In genomic region chr17:58517378-58517927, GRCh38 we compare ENCODE assay signal across 8 cellular contexts. TPM values are rescaled to one million over a fixed set of nuclear protein-coding genes. Genes with fewer than 3 reads are reported as not detected.
DNase-seq lines count a peak whose midpoint lies in the region; ATAC-seq and TF ChIP-seq lines count a peak whose summit lies in the region.

No MANE protein-coding gene starts in this region.

- H3K4me3 ChIP-seq in thoracic aorta = peak overlapping the region; percentile 71

- DNase-seq in activated CD8-positive, alpha-beta memory T cell treated with anti-CD3 and anti-CD28 coated beads, Interleukin-2, amount 10 ng/mL, durations not matched to agents 7 days and 5 days = no peak
- no peak for DNase-seq in activated CD8-positive, alpha-beta memory T cell treated with anti-CD3 and anti-CD28 coated beads, Interleukin-2, amount 50 U/mL, for 4 hours
- DNase-seq in activated CD8-positive, alpha-beta T cell treated with anti-CD3 and anti-CD28 coated beads, Interleukin-2, amount 10 ng/mL, durations not matched to agents 7 days and 5 days = no peak
- DNase-seq in immature natural killer cell = peak in 1 of 3 donors; percentile 100
- no peak for DNase-seq in thoracic aorta (ENCODE audit: low spot score)
- no peak for DNase-seq in NCI-H2081 (lab: John Stamatoyannopoulos, UW)
- DNase-seq in C1 segment of cervical spinal cord (lab: John Stamatoyannopoulos, UW) = no peak
- DNase-seq in NCI-H2171 (lab: John Stamatoyannopoulos, UW) = no peak

- H3K9me3 ChIP-seq in thoracic aorta = no peaks in the 10 kb centered on the region

- H3K4me1 ChIP-seq in thoracic aorta (ENCODE audit: control insufficient read depth in 1 of 2, low read depth in 2 of 2) = peaks cover 20 to 55% of the 10 kb centered on the region in 2 donors

- no peaks in the 10 kb centered on the region for H3K9me3 Mint-ChIP-seq in activated CD8-positive, alpha-beta memory T cell treated with anti-CD3 and anti-CD28 coated beads, Interleukin-2, amount 10 ng/mL, durations not matched to agents 7 days and 5 days (ENCODE audit: low read depth)
- no peaks in the 10 kb centered on the region for H3K9me3 Mint-ChIP-seq in activated CD8-positive, alpha-beta T cell treated with anti-CD3 and anti-CD28 coated beads, Interleukin-2, amount 10 ng/mL, durations not matched to agents 7 days and 5 days (ENCODE audit: insufficient read depth)
- no peaks in the 10 kb centered on the region for H3K9me3 Mint-ChIP-seq in immature natural killer cell

- peaks cover 5% of the 10 kb centered on the region for H3K36me3 ChIP-seq in thoracic aorta

- no peaks in the 10 kb centered on the region for H3K27me3 ChIP-seq in thoracic aorta (replicated peaks; ENCODE audit: insufficient read depth)

- ATAC-seq in activated CD8-positive, alpha-beta memory T cell treated with anti-CD3 and anti-CD28 coated beads, Interleukin-2, amount 10 ng/mL, durations not matched to agents 7 days and 5 days = no peak
- no peak for ATAC-seq in activated CD8-positive, alpha-beta T cell treated with anti-CD3 and anti-CD28 coated beads, Interleukin-2, amount 10 ng/mL, durations not matched to agents 7 days and 5 days
- ATAC-seq in thoracic aorta (ENCODE audit: insufficient number of reproducible peaks, low FRiP score, low read depth) = peak; percentile 27

- CTCF ChIA-PET in activated CD8-positive, alpha-beta memory T cell treated with anti-CD3 and anti-CD28 coated beads, Interleukin-2, amount 10 ng/mL, durations not matched to agents 7 days and 5 days (lab: Charles Lee) = interaction anchor here (1.2 to 2.4 kb wide), 7 partner anchors 18 to 487 kb away, joined by 3 to 20 read pairs (median 9); partner anchors contain the start of genes RAD51C and TEX14
- CTCF ChIA-PET in activated CD8-positive, alpha-beta T cell treated with anti-CD3 and anti-CD28 coated beads, Interleukin-2, amount 10 ng/mL, durations not matched to agents 7 days and 5 days (lab: Charles Lee) = interaction anchor here (1.4 to 2.9 kb wide), 6 partner anchors 10 to 486 kb away, joined by 3 to 31 read pairs (median 8); partner anchors contain the start of genes HSF5, RAD51C and TEX14

- H3K27me3 Mint-ChIP-seq in activated CD8-positive, alpha-beta memory T cell treated with anti-CD3 and anti-CD28 coated beads, Interleukin-2, amount 10 ng/mL, durations not matched to agents 7 days and 5 days = peaks cover 3% of the 10 kb centered on the region
- no peaks in the 10 kb centered on the region for H3K27me3 Mint-ChIP-seq in activated CD8-positive, alpha-beta T cell treated with anti-CD3 and anti-CD28 coated beads, Interleukin-2, amount 10 ng/mL, durations not matched to agents 7 days and 5 days (ENCODE audit: low read depth)
- peaks cover 11 to 26% (median 22%) of the 10 kb centered on the region in 3 donors for H3K27me3 Mint-ChIP-seq in immature natural killer cell (ENCODE audit: low read depth in 3 of 3)

- H3K36me3 Mint-ChIP-seq in activated CD8-positive, alpha-beta memory T cell treated with anti-CD3 and anti-CD28 coated beads, Interleukin-2, amount 10 ng/mL, durations not matched to agents 7 days and 5 days = peaks cover 3% of the 10 kb centered on the region
- H3K36me3 Mint-ChIP-seq in activated CD8-positive, alpha-beta T cell treated with anti-CD3 and anti-CD28 coated beads, Interleukin-2, amount 10 ng/mL, durations not matched to agents 7 days and 5 days (ENCODE audit: low read depth) = peaks cover 7% of the 10 kb centered on the region
- H3K36me3 Mint-ChIP-seq in immature natural killer cell = no peaks in the 10 kb centered on the region

- H3K4me1 Mint-ChIP-seq in activated CD8-positive, alpha-beta memory T cell treated with anti-CD3 and anti-CD28 coated beads, Interleukin-2, amount 10 ng/mL, durations not matched to agents 7 days and 5 days = peaks cover 53% of the 10 kb centered on the region
- peaks cover 55% of the 10 kb centered on the region for H3K4me1 Mint-ChIP-seq in activated CD8-positive, alpha-beta T cell treated with anti-CD3 and anti-CD28 coated beads, Interleukin-2, amount 10 ng/mL, durations not matched to agents 7 days and 5 days (ENCODE audit: low read depth)
- H3K4me1 Mint-ChIP-seq in immature natural killer cell = peaks cover 47 to 60% of the 10 kb centered on the region in 2 donors

- TF ChIP-seq CTCF in thoracic aorta (IDR thresholded peaks at IDR 0.05) = no peak

- H3K27ac Mint-ChIP-seq in activated CD8-positive, alpha-beta memory T cell treated with anti-CD3 and anti-CD28 coated beads, Interleukin-2, amount 10 ng/mL, durations not matched to agents 7 days and 5 days = peak overlapping the region; percentile 93
- H3K27ac Mint-ChIP-seq in activated CD8-positive, alpha-beta T cell treated with anti-CD3 and anti-CD28 coated beads, Interleukin-2, amount 10 ng/mL, durations not matched to agents 7 days and 5 days = peak overlapping the region; percentile 97
- H3K27ac Mint-ChIP-seq in immature natural killer cell = peak overlapping the region; percentile 89 to 98 (median 94)

- peak overlapping the region; percentile 90 to 99 for H3K27ac ChIP-seq in thoracic aorta

- H3K4me3 Mint-ChIP-seq in activated CD8-positive, alpha-beta memory T cell treated with anti-CD3 and anti-CD28 coated beads, Interleukin-2, amount 10 ng/mL, durations not matched to agents 7 days and 5 days = peak overlapping the region; percentile 86
- H3K4me3 Mint-ChIP-seq in activated CD8-positive, alpha-beta T cell treated with anti-CD3 and anti-CD28 coated beads, Interleukin-2, amount 10 ng/mL, durations not matched to agents 7 days and 5 days = peak overlapping the region; percentile 89
- H3K4me3 Mint-ChIP-seq in immature natural killer cell = peak overlapping the region; percentile 94 to 99 (median 96)

- POLR2A ChIA-PET in activated CD8-positive, alpha-beta T cell treated with anti-CD3 and anti-CD28 coated beads, Interleukin-2, amount 10 ng/mL, durations not matched to agents 7 days and 5 days (lab: Charles Lee) = interaction anchor here (0.7 to 2.8 kb wide), 4 partner anchors 114 to 350 kb away, joined by 3 to 64 read pairs (median 4); partner anchors contain the start of genes RAD51C and TEX14

RNA-seq across cellular contexts. Expression of gene MTMR4, which starts 3.0 kb away (rescaled TPM):
- total RNA-seq in activated CD8-positive, alpha-beta memory T cell treated with anti-CD3 and anti-CD28 coated beads, Interleukin-2, amount 10 ng/mL, durations not matched to agents 7 days and 5 days = 10 to 100 TPM; 57.9 to 63.8 TPM
- 10 to 100 TPM; 47.7 to 48.6 TPM for total RNA-seq in activated CD8-positive, alpha-beta T cell treated with anti-CD3 and anti-CD28 coated beads, Interleukin-2, amount 10 ng/mL, durations not matched to agents 7 days and 5 days
- polyA plus RNA-seq in immature natural killer cell = 10 to 100 TPM in 2 of 3 donors, 1 to 10 TPM in 1; 9.3 to 24.2 (median 20.5) TPM
- 10 to 100 TPM; 31.7 to 55.4 TPM for total RNA-seq in thoracic aorta

RNA-seq across cellular contexts. Expression of gene HSF5, which starts 29.2 kb away (rescaled TPM):
- under 1 TPM; 0.41 to 0.61 TPM for total RNA-seq in activated CD8-positive, alpha-beta memory T cell treated with anti-CD3 and anti-CD28 coated beads, Interleukin-2, amount 10 ng/mL, durations not matched to agents 7 days and 5 days
- under 1 TPM; 0.08 to 0.18 TPM for total RNA-seq in activated CD8-positive, alpha-beta T cell treated with anti-CD3 and anti-CD28 coated beads, Interleukin-2, amount 10 ng/mL, durations not matched to agents 7 days and 5 days
- under 1 TPM in 1 of 3 donors, not detected in 2; 0.16 TPM for polyA plus RNA-seq in immature natural killer cell
- total RNA-seq in thoracic aorta = under 1 TPM in 1 of 2 donors, not detected in 1; 0.14 TPM
